16 cellular contexts compared by ENCODE assay signal in genomic region chr2:10171006-10171800, GRCh38.
"Had no signal": no experiment of that assay in that cellular context is flagged by ENCODE, and none has a peak within 500 bp of the region (broad histone marks: within the 10 kb centered on the region; RNA-seq: fewer than 3 reads in every experiment).

No MANE protein-coding gene starts in this region.

- H3K27me3 Mint-ChIP-seq: activated naive CD4-positive, alpha-beta T cell treated with anti-CD3 and anti-CD28 coated beads, Interleukin-2, amount 10 ng/mL, durations not matched to agents 7 days and 5 days; central memory CD8-positive, alpha-beta T cell; natural killer cell treated with Interleukin-12 subunit alpha and Interleukin-12 subunit beta and Interleukin-15 and Interleukin-18, amount 100 ng/mL, for 72 hours had no signal

- H3K9me3 ChIP-seq: adrenal gland, upper lobe of right lung had no signal

- H3K9me3 Mint-ChIP-seq: activated naive CD4-positive, alpha-beta T cell treated with anti-CD3 and anti-CD28 coated beads, Interleukin-2, amount 10 ng/mL, durations not matched to agents 7 days and 5 days; activated T-helper 2 cell treated with anti-CD3 and anti-CD28 coated beads, Interferon-gamma antibody, Interleukin-2, Interleukin-4, amounts not matched to agents 10 μg/mL and 5 μg/mL and 100 μg/mL, durations not matched to agents 14 hours and 24 hours and 36 hours; central memory CD8-positive, alpha-beta T cell; natural killer cell treated with Interleukin-12 subunit alpha and Interleukin-12 subunit beta and Interleukin-15 and Interleukin-18, amount 100 ng/mL, for 72 hours had no signal

- H3K27ac ChIP-seq: adrenal gland, brain microvascular endothelial cell, upper lobe of right lung, VCaP had no signal

- H3K4me1 Mint-ChIP-seq: activated naive CD4-positive, alpha-beta T cell treated with anti-CD3 and anti-CD28 coated beads, Interleukin-2, amount 10 ng/mL, durations not matched to agents 7 days and 5 days; central memory CD8-positive, alpha-beta T cell had no signal

- H3K36me3 Mint-ChIP-seq: natural killer cell treated with Interleukin-12 subunit alpha and Interleukin-12 subunit beta and Interleukin-15 and Interleukin-18, amount 100 ng/mL, for 72 hours had no signal

- H3K4me1 ChIP-seq: upper lobe of right lung had no signal

- H3K27me3 ChIP-seq: adrenal gland, brain microvascular endothelial cell, upper lobe of right lung had no signal

- ATAC-seq: natural killer cell treated with Interleukin-12 subunit alpha and Interleukin-12 subunit beta and Interleukin-15 and Interleukin-18, amount 100 ng/mL, for 72 hours; stimulated activated naive CD8-positive, alpha-beta T cell treated with anti-CD3 and anti-CD28 coated beads, Interleukin-15, Interleukin-2, amounts not matched to agents 100 U/mL and 50 U/mL, for 24 hours; upper lobe of right lung had no signal

- DNase-seq: activated CD4-positive, alpha-beta T cell treated with anti-CD3 and anti-CD28 coated beads for 1 hour; activated CD4-positive, alpha-beta T cell treated with anti-CD3 and anti-CD28 coated beads, Interleukin-2, amount 50 U/mL, for 4 hours; activated naive CD4-positive, alpha-beta T cell treated with anti-CD3 and anti-CD28 coated beads, Interleukin-2, amount 10 ng/mL, durations not matched to agents 7 days and 5 days; brain microvascular endothelial cell; cortex of kidney; effector CD4-positive, alpha-beta T cell; mesendoderm; stimulated activated CD4-positive, alpha-beta T cell treated with anti-CD3 and anti-CD28 coated beads, Interleukin-15, amount 100 ng/mL, for 24 hours; stimulated activated CD4-positive, alpha-beta T cell treated with anti-CD3 and anti-CD28 coated beads, Interleukin-4, amount 100 ng/mL, for 1 hour; stimulated activated naive CD8-positive, alpha-beta T cell treated with anti-CD3 and anti-CD28 coated beads, Interleukin-15, Interleukin-2, amounts not matched to agents 100 U/mL and 50 U/mL, for 24 hours; upper lobe of right lung had no signal

- H3K4me3 ChIP-seq: adrenal gland, upper lobe of right lung had no signal

- H3K36me3 ChIP-seq: adrenal gland, brain microvascular endothelial cell, upper lobe of right lung had no signal

- H3K4me3 Mint-ChIP-seq: activated naive CD4-positive, alpha-beta T cell treated with anti-CD3 and anti-CD28 coated beads, Interleukin-2, amount 10 ng/mL, durations not matched to agents 7 days and 5 days; central memory CD8-positive, alpha-beta T cell; natural killer cell treated with Interleukin-12 subunit alpha and Interleukin-12 subunit beta and Interleukin-15 and Interleukin-18, amount 100 ng/mL, for 72 hours had no signal

- H3K27ac Mint-ChIP-seq: activated naive CD4-positive, alpha-beta T cell treated with anti-CD3 and anti-CD28 coated beads, Interleukin-2, amount 10 ng/mL, durations not matched to agents 7 days and 5 days; activated T-helper 2 cell treated with anti-CD3 and anti-CD28 coated beads, Interferon-gamma antibody, Interleukin-2, Interleukin-4, amounts not matched to agents 10 μg/mL and 5 μg/mL and 100 μg/mL, durations not matched to agents 14 hours and 24 hours and 36 hours; natural killer cell treated with Interleukin-12 subunit alpha and Interleukin-12 subunit beta and Interleukin-15 and Interleukin-18, amount 100 ng/mL, for 72 hours had no signal
